Comparison of ENCODE assay signal across 13 cellular contexts in genomic region chr16:84295203-84295850, GRCh38. TPM values are rescaled to one million over a fixed set of nuclear protein-coding genes. Genes with fewer than 3 reads are reported as not detected.
A peak's percentile ranks its signal among the peaks of the same experiment; 100 is the strongest.
DNase-seq lines count a peak whose midpoint lies in the region; ATAC-seq and TF ChIP-seq lines count a peak whose summit lies in the region.
"Had no signal": no experiment of that assay in that cellular context is flagged by ENCODE, and none has a peak within 500 bp of the region (broad histone marks: within the 10 kb centered on the region; RNA-seq: fewer than 3 reads in every experiment).

No MANE protein-coding gene starts in this region.

- H3K4me1 ChIP-seq in parathyroid adenoma = no peaks in the 10 kb centered on the region

- DNase-seq in AG04449 (ENCODE audit: low read depth, low spot score) (no peak), NCI-H69 (lab: John Stamatoyannopoulos, UW) (peak; percentile 36), fibroblast of the aortic adventitia (ENCODE audit: low read depth) (no peak), NCI-H2107 (lab: John Stamatoyannopoulos, UW) (no peak), DMS79 treated with DMSO at 0.1 percent for 48 hours (lab: John Stamatoyannopoulos, UW) (no peak)
- DNase-seq: activated CD4-positive, alpha-beta memory T cell treated with anti-CD3 and anti-CD28 coated beads for 36 hours; activated effector memory CD4-positive, alpha-beta T cell treated with Interleukin-2 at 50 U/mL for 16 hours; T-helper 2 cell had no signal

- CTCF ChIA-PET in AG04449 (lab: Yijun Ruan, JAX) = interaction anchor here (1.0 to 1.4 kb wide), 4 partner anchors 10 to 18 kb away, joined by 3 to 5 read pairs (median 3); no protein-coding TSS in a partner anchor

- POLR2A ChIA-PET in AG04449 (lab: Yijun Ruan, JAX) = no interaction called here

- no peak for ATAC-seq in GM18909 (IDR thresholded peaks at IDR 0.05; ENCODE audit: poor library complexity, unreplicated experiment)
- no peak for ATAC-seq in GM21825 (IDR thresholded peaks at IDR 0.05; ENCODE audit: unreplicated experiment)

- no peak overlapping the region for H2AFZ ChIP-seq in parathyroid adenoma

- no peaks in the 10 kb centered on the region for H3K27me3 ChIP-seq in parathyroid adenoma (ENCODE audit: control insufficient read depth, insufficient read depth, low read length)

- peak overlapping the region; percentile 49 for H3K4me3 ChIP-seq in AG04449 (ENCODE audit: low read depth, low read length)
- H3K4me3 ChIP-seq in fibroblast of the aortic adventitia (ENCODE audit: low read depth, low read length) = peak overlapping the region; percentile 13
- no peak overlapping the region for H3K4me3 ChIP-seq in parathyroid adenoma (ENCODE audit: low read depth, low read length)

- no peaks in the 10 kb centered on the region for H3K36me3 ChIP-seq in parathyroid adenoma (ENCODE audit: control insufficient read depth, insufficient read depth, low read length)

- no peaks in the 10 kb centered on the region for H3K79me2 ChIP-seq in parathyroid adenoma

- no peaks in the 10 kb centered on the region for H3K9me3 ChIP-seq in parathyroid adenoma (ENCODE audit: control insufficient read depth, low read length)

- no peak overlapping the region for H3K9ac ChIP-seq in parathyroid adenoma

- no peak overlapping the region for H3K27ac ChIP-seq in parathyroid adenoma

- TF ChIP-seq CTCF in AG04449 (IDR thresholded peaks at IDR 0.05; ENCODE audit: insufficient read depth, low read length, missing control alignments) (no peak), fibroblast of the aortic adventitia (IDR thresholded peaks at IDR 0.05; ENCODE audit: insufficient read depth, low read length) (no peak), parathyroid adenoma (IDR thresholded peaks at IDR 0.05) (no peak)

- H3K4me2 ChIP-seq in parathyroid adenoma (ENCODE audit: low read length) = peak overlapping the region; percentile 43

RNA-seq across cellular contexts. Expression of gene WFDC1, which starts 0.6 kb away (rescaled TPM):
- total RNA-seq in fibroblast of the aortic adventitia (ENCODE audit: low replicate concordance) = under 0.01 TPM in 1 of 2 replicates, not detected in the other
- total RNA-seq: activated CD4-positive, alpha-beta memory T cell treated with anti-CD3 and anti-CD28 coated beads for 36 hours; LHCN-M2 had no signal

RNA-seq across cellular contexts. Expression of gene KCNG4, which starts 55.5 kb away (rescaled TPM):
- total RNA-seq in fibroblast of the aortic adventitia (ENCODE audit: low replicate concordance) = not detected in 2 replicates
- total RNA-seq: activated CD4-positive, alpha-beta memory T cell treated with anti-CD3 and anti-CD28 coated beads for 36 hours; mucosa of gallbladder had no signal
